Comparison of ENCODE assay signal across 8 cellular contexts in genomic region chr12:42589465-42590323, GRCh38. TPM values are rescaled to one million over a fixed set of nuclear protein-coding genes. Genes with fewer than 3 reads are reported as not detected.
DNase-seq lines count a peak whose midpoint lies in the region; ATAC-seq and TF ChIP-seq lines count a peak whose summit lies in the region.

Gene PRICKLE1 (minus strand): TSS chr12:42589746. CDS start chr12:42472516, 117,230 bp downstream.

- H3K36me3 Mint-ChIP-seq in CD4-positive, alpha-beta memory T cell, result no peaks in the 10 kb centered on the region

- DNase-seq in CD4-positive, alpha-beta memory T cell, result peak in 2 of 5 donors; percentile 2 to 8
- DNase-seq in RWPE2 (ENCODE audit: low spot score) (no peak), colonic mucosa (no peak), left lobe of liver (ENCODE audit: low spot score) (peak; percentile 44)
- DNase-seq in stimulated activated CD4-positive, alpha-beta T cell treated with anti-CD3 and anti-CD28 coated beads, Interleukin-4, amount 100 ng/mL, for 24 hours, result peak; percentile 6
- DNase-seq in effector CD8-positive, alpha-beta T cell (lab: John Stamatoyannopoulos, UW), result no peak

- intact Hi-C loops in CD4-positive, alpha-beta memory T cell (cut with micrococcal nuclease), result no loop called here
- intact Hi-C loops in colonic mucosa (cut with DNase I), result loop anchor here (5.0 kb wide), 1 partner anchor 107 kb away; no protein-coding TSS in a partner anchor

- peak within 1 kb of the TSS; percentile 51 to 68 for H3K9ac ChIP-seq in colonic mucosa (ENCODE audit: low read depth in 2 of 2, low read length in 2 of 2)

- H3K27ac ChIP-seq in CD4-positive, alpha-beta memory T cell (ENCODE audit: low read depth, low read length), result no peak within 1 kb of the TSS
- no peak within 1 kb of the TSS for H3K27ac ChIP-seq in RWPE2 (ENCODE audit: poor library complexity, severe bottlenecking)
- peak within 1 kb of the TSS; percentile 6 for H3K27ac ChIP-seq in colonic mucosa

- POLR2A ChIA-PET in CD4-positive, alpha-beta memory T cell (lab: Charles Lee; ENCODE audit: partially characterized antibody), result no interaction called here

- ATAC-seq in GM19328 (IDR thresholded peaks at IDR 0.05; ENCODE audit: unreplicated experiment), result peak; percentile 80
- peak; percentile 66 for ATAC-seq in HG03196 (IDR thresholded peaks at IDR 0.05; ENCODE audit: unreplicated experiment)
- ATAC-seq in RWPE2 (ENCODE audit: low read depth), result peak; percentile 77
- ATAC-seq in left lobe of liver, result peak; percentile 91

- no peak within 1 kb of the TSS for H3K27ac Mint-ChIP-seq in CD4-positive, alpha-beta memory T cell

- TF ChIP-seq CTCF in RWPE2 (IDR thresholded peaks at IDR 0.05; ENCODE audit: poor library complexity, severe bottlenecking) (no peak), colonic mucosa (IDR thresholded peaks at IDR 0.05) (no peak)

- no peaks in the 10 kb centered on the region for H3K9me3 ChIP-seq in CD4-positive, alpha-beta memory T cell (ENCODE audit: control insufficient read depth in 1 of 2, low read length in 2 of 2)
- H3K9me3 ChIP-seq in RWPE2 (ENCODE audit: severe bottlenecking) (no peaks in the 10 kb centered on the region), colonic mucosa (no peaks in the 10 kb centered on the region)

- no peaks in the 10 kb centered on the region for H3K36me3 ChIP-seq in CD4-positive, alpha-beta memory T cell (ENCODE audit: insufficient read depth, low read length)
- H3K36me3 ChIP-seq in RWPE2 (ENCODE audit: low read depth) (no peaks in the 10 kb centered on the region), colonic mucosa (no peaks in the 10 kb centered on the region)

- peaks cover 18% of the 10 kb centered on the region for H3K4me1 ChIP-seq in CD4-positive, alpha-beta memory T cell (ENCODE audit: insufficient read depth, low read length)
- H3K4me1 ChIP-seq in RWPE2 (ENCODE audit: insufficient read depth, poor library complexity, severe bottlenecking) (peaks cover 6% of the 10 kb centered on the region), colonic mucosa (no peaks in the 10 kb centered on the region)

- H3K27me3 Mint-ChIP-seq in CD4-positive, alpha-beta memory T cell, result peaks cover 37 to 43% of the 10 kb centered on the region in 2 donors

- H3K4me3 Mint-ChIP-seq in CD4-positive, alpha-beta memory T cell, result peak within 1 kb of the TSS; percentile 69 to 84 (median 74)

- peaks cover 10% of the 10 kb centered on the region for H3K27me3 ChIP-seq in CD4-positive, alpha-beta memory T cell (ENCODE audit: insufficient read depth, low read length)
- H3K27me3 ChIP-seq in RWPE2 (ENCODE audit: insufficient read depth, poor library complexity, severe bottlenecking) (no peaks in the 10 kb centered on the region), colonic mucosa (peaks cover 34% of the 10 kb centered on the region)

- H3K9me3 Mint-ChIP-seq in CD4-positive, alpha-beta memory T cell, result peaks cover 0 to 4% (median 0%) of the 10 kb centered on the region in 8 donors

- peaks cover 3 to 18% (median 16%) of the 10 kb centered on the region in 4 donors for H3K4me1 Mint-ChIP-seq in CD4-positive, alpha-beta memory T cell

- H3K4me3 ChIP-seq in CD4-positive, alpha-beta memory T cell (ENCODE audit: low read length in 2 of 2), result no peak within 1 kb of the TSS
- H3K4me3 ChIP-seq in RWPE2 (ENCODE audit: severe bottlenecking) (peak within 1 kb of the TSS; percentile 63), colonic mucosa (peak within 1 kb of the TSS; percentile 62)

- CTCF ChIA-PET in CD4-positive, alpha-beta memory T cell (lab: Charles Lee; ENCODE audit: partially characterized antibody), result no interaction called here

RNA-seq across cellular contexts. Expression of gene PRICKLE1, which starts in this region (rescaled TPM):
- total RNA-seq in CD4-positive, alpha-beta memory T cell, result not detected
- not detected for polyA plus RNA-seq in CD4-positive, alpha-beta memory T cell
- total RNA-seq in colonic mucosa (1 to 10 TPM; 1.1 to 2.9 TPM), left lobe of liver (1.9 TPM)

Comparison
In these comparisons a context has a peak if more than half of its experiments do, and no peak if none do; other contexts are left out.
1. DNase-seq: peak in left lobe of liver (single experiment) and stimulated activated CD4-positive, alpha-beta T cell treated with anti-CD3 and anti-CD28 coated beads, Interleukin-4, amount 100 ng/mL, for 24 hours (single experiment); none in RWPE2 (single experiment), colonic mucosa (single experiment) and effector CD8-positive, alpha-beta T cell (single experiment).
2. H3K4me3 ChIP-seq: peak in RWPE2 (single experiment) and colonic mucosa (single experiment); none in CD4-positive, alpha-beta memory T cell (0 of 2).
3. Peak in every context shown above with its lines, with median percentiles within 50 percentile points of each other: ATAC-seq.